26 cellular contexts compared by ENCODE assay signal in the genomic region with DNA sequence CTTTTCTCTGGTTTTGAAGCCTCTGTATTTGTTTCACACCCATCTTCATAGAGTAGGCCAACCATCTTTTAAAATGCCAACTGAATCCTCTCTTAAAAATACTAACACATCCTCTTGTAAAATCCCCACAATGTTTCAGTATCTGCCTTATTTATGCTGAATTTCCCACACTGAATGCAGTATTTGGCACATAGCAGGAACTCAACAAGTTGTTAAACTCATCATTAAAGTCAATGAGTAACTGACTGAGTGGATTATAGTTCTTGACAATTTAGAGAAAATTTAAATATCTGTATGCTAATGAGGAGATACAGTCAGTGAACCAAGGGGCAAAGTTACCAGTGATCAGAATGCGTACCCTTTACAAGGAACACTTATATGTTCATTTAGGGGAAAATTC.
"Had no signal": no experiment of that assay in that cellular context is flagged by ENCODE, and none has a peak within 500 bp of the region (broad histone marks: within the 10 kb centered on the region; RNA-seq: fewer than 3 reads in every experiment).

No MANE protein-coding gene starts in this region.

- H3K27ac Mint-ChIP-seq: activated CD4-positive, alpha-beta T cell treated with anti-CD3 and anti-CD28 coated beads, Interleukin-2, amount 10 ng/mL, durations not matched to agents 7 days and 5 days; activated CD8-positive, alpha-beta T cell treated with anti-CD3 and anti-CD28 coated beads for 36 hours; activated T-helper 17 cell treated with anti-CD3 and anti-CD28 coated beads, Interleukin-2, amount 50 U/mL, for 72 hours; naive thymus-derived CD8-positive, alpha-beta T cell; stimulated activated effector memory CD8-positive, alpha-beta T cell treated with anti-CD3 and anti-CD28 coated beads, Interleukin-12 subunit alpha, Interleukin-12 subunit beta, amount 100 ng/mL, for 72 hours; stimulated activated naive CD8-positive, alpha-beta T cell treated with anti-CD3 and anti-CD28 coated beads, Interleukin-15, Interleukin-2, amounts not matched to agents 100 ng/mL and 50 ng/mL, for 24 hours had no signal

- H3K36me3 ChIP-seq: breast epithelium, esophagus muscularis mucosa, heart right ventricle, neutrophil, right lobe of liver, thoracic aorta had no signal

- H3K4me1 ChIP-seq: breast epithelium, esophagus muscularis mucosa, foreskin keratinocyte, heart right ventricle, right lobe of liver had no signal

- H3K27me3 Mint-ChIP-seq: activated CD4-positive, alpha-beta T cell treated with anti-CD3 and anti-CD28 coated beads, Interleukin-2, amount 10 ng/mL, durations not matched to agents 7 days and 5 days; activated CD8-positive, alpha-beta T cell treated with anti-CD3 and anti-CD28 coated beads for 36 hours; activated T-helper 17 cell treated with anti-CD3 and anti-CD28 coated beads, Interleukin-2, amount 50 U/mL, for 72 hours; naive thymus-derived CD8-positive, alpha-beta T cell; stimulated activated naive CD8-positive, alpha-beta T cell treated with anti-CD3 and anti-CD28 coated beads, Interleukin-15, Interleukin-2, amounts not matched to agents 100 ng/mL and 50 ng/mL, for 24 hours had no signal

- H3K27ac ChIP-seq: breast epithelium, esophagus muscularis mucosa, foreskin keratinocyte, heart right ventricle, neutrophil, right lobe of liver, thoracic aorta, VCaP had no signal

- H3K4me3 ChIP-seq: breast epithelium, esophagus muscularis mucosa, heart right ventricle, right lobe of liver, thoracic aorta had no signal

- ATAC-seq: activated CD8-positive, alpha-beta T cell treated with anti-CD3 and anti-CD28 coated beads for 36 hours; activated T-cell treated with anti-CD3 and anti-CD28 coated beads, Interleukin-2, amount 50 U/mL, for 4 hours; activated T-helper 17 cell treated with anti-CD3 and anti-CD28 coated beads, Interleukin-2, amount 50 U/mL, for 72 hours; foreskin keratinocyte; heart right ventricle; naive thymus-derived CD8-positive, alpha-beta T cell; right lobe of liver; stimulated activated effector memory CD8-positive, alpha-beta T cell treated with anti-CD3 and anti-CD28 coated beads, Interleukin-12 subunit alpha, Interleukin-12 subunit beta, amount 100 ng/mL, for 72 hours had no signal

- H3K4me1 Mint-ChIP-seq: activated CD4-positive, alpha-beta T cell treated with anti-CD3 and anti-CD28 coated beads, Interleukin-2, amount 10 ng/mL, durations not matched to agents 7 days and 5 days; activated T-helper 17 cell treated with anti-CD3 and anti-CD28 coated beads, Interleukin-2, amount 50 U/mL, for 72 hours; naive thymus-derived CD8-positive, alpha-beta T cell; stimulated activated effector memory CD8-positive, alpha-beta T cell treated with anti-CD3 and anti-CD28 coated beads, Interleukin-12 subunit alpha, Interleukin-12 subunit beta, amount 100 ng/mL, for 72 hours had no signal

- H3K36me3 Mint-ChIP-seq: naive thymus-derived CD8-positive, alpha-beta T cell; stimulated activated effector memory CD8-positive, alpha-beta T cell treated with anti-CD3 and anti-CD28 coated beads, Interleukin-12 subunit alpha, Interleukin-12 subunit beta, amount 100 ng/mL, for 72 hours had no signal

- H3K4me3 Mint-ChIP-seq: activated CD4-positive, alpha-beta T cell treated with anti-CD3 and anti-CD28 coated beads, Interleukin-2, amount 10 ng/mL, durations not matched to agents 7 days and 5 days; activated CD8-positive, alpha-beta T cell treated with anti-CD3 and anti-CD28 coated beads for 36 hours; activated T-cell treated with anti-CD3 and anti-CD28 coated beads, Interleukin-2, amount 50 U/mL, for 4 hours; activated T-helper 17 cell treated with anti-CD3 and anti-CD28 coated beads, Interleukin-2, amount 50 U/mL, for 72 hours; naive thymus-derived CD8-positive, alpha-beta T cell; stimulated activated effector memory CD8-positive, alpha-beta T cell treated with anti-CD3 and anti-CD28 coated beads, Interleukin-12 subunit alpha, Interleukin-12 subunit beta, amount 100 ng/mL, for 72 hours; stimulated activated naive CD8-positive, alpha-beta T cell treated with anti-CD3 and anti-CD28 coated beads, Interleukin-15, Interleukin-2, amounts not matched to agents 100 ng/mL and 50 ng/mL, for 24 hours had no signal

- H3K27me3 ChIP-seq: breast epithelium, esophagus muscularis mucosa, foreskin keratinocyte, heart right ventricle, neutrophil, right lobe of liver had no signal

- H3K9me3 ChIP-seq: breast epithelium, esophagus muscularis mucosa, heart right ventricle, neutrophil, right lobe of liver, thoracic aorta had no signal

- DNase-seq: activated CD4-positive, alpha-beta T cell treated with anti-CD3 and anti-CD28 coated beads, Interleukin-2, amount 10 ng/mL, durations not matched to agents 7 days and 5 days; activated CD4-positive, CD25-positive, alpha-beta regulatory T cell treated with anti-CD3 and anti-CD28 coated beads, Interleukin-2, amount 50 U/mL, for 72 hours; activated CD8-positive, alpha-beta T cell treated with anti-CD3 and anti-CD28 coated beads for 36 hours; activated gamma-delta T cell treated with Interleukin-2 at 50 U/mL for 16 hours; activated naive CD4-positive, alpha-beta T cell treated with anti-CD3 and anti-CD28 coated beads, Interleukin-2, amount 50 U/mL, for 16 hours; activated T-cell treated with anti-CD3 and anti-CD28 coated beads, Interleukin-2, amount 50 U/mL, for 4 hours; amniotic stem cell; central memory CD4-positive, alpha-beta T cell; foreskin keratinocyte; heart right ventricle; mammary epithelial cell; midbrain; naive thymus-derived CD8-positive, alpha-beta T cell; right lobe of liver; stimulated activated CD4-positive, alpha-beta T cell treated with anti-CD3 and anti-CD28 coated beads, Interleukin-12 subunit alpha, Interleukin-12 subunit beta, amount 100 ng/mL, for 4 hours; stimulated activated CD4-positive, alpha-beta T cell treated with anti-CD3 and anti-CD28 coated beads, Interleukin-4, amount 100 ng/mL, for 1 hour; T-helper 9 cell; trophoblast cell had no signal
